ENCODE assay signal across 33 cellular contexts in the genomic region with DNA sequence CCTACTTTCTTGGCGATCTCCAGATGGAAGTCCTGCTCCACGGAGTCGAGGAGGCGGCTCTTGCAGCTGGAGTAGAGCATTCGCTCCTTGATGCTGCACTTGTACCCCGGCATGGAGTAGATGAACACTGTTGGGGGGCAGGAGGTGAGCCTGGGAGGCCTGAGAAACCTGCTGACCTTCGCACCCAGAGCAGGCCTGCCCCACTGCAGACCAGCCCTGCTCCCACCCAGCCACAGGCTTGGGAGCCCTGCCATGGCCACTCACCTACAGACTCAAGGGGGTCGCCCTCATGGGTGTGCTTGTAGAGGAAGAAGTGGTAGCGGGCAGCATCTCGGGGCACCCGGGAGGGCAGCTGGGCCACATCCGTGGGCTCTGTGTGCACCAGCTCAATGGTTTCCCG. TPM values are rescaled to one million over a fixed set of nuclear protein-coding genes. Genes with fewer than 3 reads are reported as not detected.
"Had no signal": no experiment of that assay in that cellular context is flagged by ENCODE, and none has a peak within 500 bp of the region (broad histone marks: within the 10 kb centered on the region; RNA-seq: fewer than 3 reads in every experiment).

No MANE protein-coding gene starts in this region.

- H3K79me2 ChIP-seq: hepatocyte, parathyroid adenoma had no signal

- H3K27ac Mint-ChIP-seq: mesothelial cell of epicardium, naive B cell, progenitor cell of endocrine pancreas had no signal

- H3K36me3 Mint-ChIP-seq: naive B cell; natural killer cell treated with Interleukin-12 subunit alpha and Interleukin-12 subunit beta and Interleukin-15 and Interleukin-18, amount 100 ng/mL, for 72 hours had no signal

- ATAC-seq: esophagus mucosa; gastrocnemius medialis; left lobe of liver; mucosa of descending colon; natural killer cell treated with Interleukin-12 subunit alpha and Interleukin-12 subunit beta and Interleukin-15 and Interleukin-18, amount 100 ng/mL, for 72 hours; sciatic nerve had no signal

- H3K27ac ChIP-seq: coronary artery, epithelial cell of prostate, hepatocyte, parathyroid adenoma, stomach, thyroid gland had no signal

- H3K4me1 ChIP-seq: parathyroid adenoma, thyroid gland had no signal

- H3K4me2 ChIP-seq: hepatocyte, smooth muscle cell had no signal

- H3K4me1 Mint-ChIP-seq: mesothelial cell of epicardium, neural crest cell had no signal

- H3K4me3 Mint-ChIP-seq: mesothelial cell of epicardium; natural killer cell treated with Interleukin-12 subunit alpha and Interleukin-12 subunit beta and Interleukin-15 and Interleukin-18, amount 100 ng/mL, for 72 hours; neural crest cell had no signal

- H3K27me3 ChIP-seq: gastrocnemius medialis, hepatocyte, stomach, thyroid gland had no signal

- H3K4me3 ChIP-seq: coronary artery, gastrocnemius medialis, hepatocyte, mucosa of descending colon, smooth muscle cell, stomach, thyroid gland had no signal

- H3K27me3 Mint-ChIP-seq: naive B cell; natural killer cell treated with Interleukin-12 subunit alpha and Interleukin-12 subunit beta and Interleukin-15 and Interleukin-18, amount 100 ng/mL, for 72 hours; progenitor cell of endocrine pancreas had no signal

- H3K9ac ChIP-seq: parathyroid adenoma had no signal

- H3K9me3 ChIP-seq: gastrocnemius medialis, mucosa of descending colon, stomach, thyroid gland had no signal

- H2AFZ ChIP-seq: hepatocyte, parathyroid adenoma had no signal

- DNase-seq: dermis blood vessel endothelial cell; foreskin fibroblast; head of caudate nucleus; kidney; mesenchymal stem cell; naive B cell; stimulated activated CD4-positive, alpha-beta T cell treated with anti-CD3 and anti-CD28 coated beads, Interleukin-12 subunit alpha, Interleukin-12 subunit beta, amount 100 ng/mL, for 4 hours; stimulated activated CD4-positive, alpha-beta T cell treated with anti-CD3 and anti-CD28 coated beads, Interleukin-1b, Interleukin-23, amount 100 ng/mL, for 48 hours; stimulated activated CD4-positive, alpha-beta T cell treated with anti-CD3 and anti-CD28 coated beads, Interleukin-4, amount 100 ng/mL, for 1 hour; stimulated activated CD8-positive, alpha-beta memory T cell treated with anti-CD3 and anti-CD28 coated beads, Interleukin-4, amount 100 ng/mL, for 48 hours; stimulated activated naive CD4-positive, alpha-beta T cell treated with Interleukin-2 at 50 U/mL for 16 hours; stomach; thyroid gland; trophoblast cell had no signal

- H3K9me3 Mint-ChIP-seq: mesothelial cell of epicardium; naive B cell; natural killer cell treated with Interleukin-12 subunit alpha and Interleukin-12 subunit beta and Interleukin-15 and Interleukin-18, amount 100 ng/mL, for 72 hours; neural crest cell had no signal

RNA-seq across cellular contexts. Expression of a gene that starts 4.2 kb away (rescaled TPM):
- total RNA-seq: glomerular endothelial cell, hepatocyte, left lobe of liver, lung microvascular endothelial cell, neural crest cell, osteoblast, progenitor cell of endocrine pancreas, stomach, subcutaneous adipose tissue, temporal lobe had no signal
- polyA plus RNA-seq: hepatocyte, smooth muscle cell had no signal
